Comparison of ENCODE assay signal across 21 cellular contexts in genomic region chr13:97852181-97852874, GRCh38.
DNase-seq lines count a peak whose midpoint lies in the region; ATAC-seq, FAIRE-seq and TF ChIP-seq lines count a peak whose summit lies in the region.
"Had no signal": no experiment of that assay in that cellular context is flagged by ENCODE, and none has a peak within 500 bp of the region (broad histone marks: within the 10 kb centered on the region; RNA-seq: fewer than 3 reads in every experiment).

No MANE protein-coding gene starts in this region.

- no peak for TF ChIP-seq CTCF in astrocyte (IDR thresholded peaks at IDR 0.05; ENCODE audit: insufficient read depth, low read depth, low read length)
- TF ChIP-seq CTCF in kidney (IDR thresholded peaks at IDR 0.05; ENCODE audit: borderline replicate concordance, extremely low read depth, insufficient read depth) = no peak

- ATAC-seq in GM18868 (IDR thresholded peaks at IDR 0.05; ENCODE audit: unreplicated experiment) = no peak
- ATAC-seq: HCT116 had no signal

- H3K9ac ChIP-seq in astrocyte (ENCODE audit: low read length) = no peak overlapping the region
- H3K9ac ChIP-seq in kidney (ENCODE audit: low read length in 2 of 2) = no peak overlapping the region
- H3K9ac ChIP-seq: BLaER1 treated with 17β-estradiol and CSF1 and Interleukin-3, amounts not matched to agents 10 nM and 100 nM had no signal

- no peak overlapping the region for H3K4me3 Mint-ChIP-seq in astrocyte (ENCODE audit: unreplicated experiment)
- H3K4me3 Mint-ChIP-seq: CD14-positive monocyte; CD4-positive, alpha-beta T cell; CD8-positive, alpha-beta memory T cell; H9; HFFc6 had no signal

- H3K27me3 ChIP-seq in astrocyte (ENCODE audit: insufficient read depth, low read length) = no peaks in the 10 kb centered on the region
- no peaks in the 10 kb centered on the region for H3K27me3 ChIP-seq in H7 (ENCODE audit: control insufficient read depth, insufficient read depth, low read length)
- H3K27me3 ChIP-seq: BLaER1 treated with 17β-estradiol and CSF1 and Interleukin-3, amounts not matched to agents 10 nM and 100 nM had no signal

- in situ Hi-C loops in ACHN (cut with HindIII; ENCODE audit: low pct_ligation_motif_present, low pct_unique_long_range_greater_than_20kb, low sequenced_read_pairs) = no loop called here

- H2AFZ ChIP-seq in astrocyte (ENCODE audit: low read depth, low read length) = no peak overlapping the region

- DNase-seq in ACHN = peak; percentile 9
- no peak for DNase-seq in astrocyte (ENCODE audit: low read depth)
- DNase-seq in kidney tubule cell (ENCODE audit: low spot score) = peak; percentile 51
- no peak for DNase-seq in H7
- no peak for DNase-seq in kidney
- DNase-seq: AML-193; BE2C; CD4-positive, alpha-beta T cell; CD8-positive, alpha-beta memory T cell; DMS53; DMS79 treated with DMSO at 0.1 percent for 48 hours; GF-D8; GOT3; H9; HFFc6 had no signal

- H3K4me3 ChIP-seq in astrocyte (ENCODE audit: insufficient read depth, low read depth, low read length) (no peak overlapping the region), H7 (ENCODE audit: insufficient read depth, low read depth, low read length) (no peak overlapping the region), kidney (ENCODE audit: low read length in 2 of 2) (no peak overlapping the region)
- H3K4me3 ChIP-seq: BLaER1 treated with 17β-estradiol and CSF1 and Interleukin-3, amounts not matched to agents 10 nM and 100 nM had no signal

- no peaks in the 10 kb centered on the region for H3K79me2 ChIP-seq in astrocyte (ENCODE audit: insufficient read depth, low read length)

- FAIRE-seq in astrocyte (lab: Jason Lieb, UNC) (peak; percentile 54), kidney (lab: Jason Lieb, UNC) (no peak)
- FAIRE-seq: GM12891, GM18507 had no signal

- H3K27me3 Mint-ChIP-seq in astrocyte (ENCODE audit: low read depth, unreplicated experiment) = no peaks in the 10 kb centered on the region

- H3K9me3 Mint-ChIP-seq in astrocyte (ENCODE audit: unreplicated experiment) = peaks cover 5% of the 10 kb centered on the region
- H3K9me3 Mint-ChIP-seq: CD4-positive, alpha-beta T cell; CD8-positive, alpha-beta memory T cell; H9; HFFc6 had no signal

- no peaks in the 10 kb centered on the region for H4K20me1 ChIP-seq in astrocyte (ENCODE audit: insufficient read depth, low read length)

- H3K4me1 ChIP-seq in astrocyte (ENCODE audit: insufficient read depth, low read length) (peaks cover 10% of the 10 kb centered on the region), kidney (ENCODE audit: control insufficient read depth in 1 of 2, insufficient read depth in 1 of 2, low read depth in 1 of 2, low read length in 2 of 2) (peaks cover 0 to 10% of the 10 kb centered on the region in 2 donors)

- no peaks in the 10 kb centered on the region for H3K36me3 ChIP-seq in astrocyte (ENCODE audit: insufficient read depth, low read length)
- H3K36me3 ChIP-seq in H7 (replicated peaks; ENCODE audit: control insufficient read depth, insufficient read depth, low read length) = no peaks in the 10 kb centered on the region
- H3K36me3 ChIP-seq in kidney (ENCODE audit: control insufficient read depth in 1 of 2, insufficient read depth in 2 of 2, low read length in 2 of 2) = no peaks in the 10 kb centered on the region
- H3K36me3 ChIP-seq: BE2C; BLaER1 treated with 17β-estradiol and CSF1 and Interleukin-3, amounts not matched to agents 10 nM and 100 nM had no signal

- no peak overlapping the region for H3K27ac ChIP-seq in astrocyte (ENCODE audit: low read depth, low read length)
- no peak overlapping the region for H3K27ac ChIP-seq in kidney (ENCODE audit: low read depth in 2 of 2, low read length in 2 of 2)

- intact Hi-C loops in kidney (cut with DNase I) = no loop called here

- no peak overlapping the region for H3K27ac Mint-ChIP-seq in astrocyte (ENCODE audit: unreplicated experiment)
- H3K27ac Mint-ChIP-seq: CD14-positive monocyte; CD4-positive, alpha-beta T cell; CD8-positive, alpha-beta memory T cell; H9 had no signal

- H3K4me2 ChIP-seq in astrocyte (ENCODE audit: low read length) = no peak overlapping the region

- no peaks in the 10 kb centered on the region for H3K36me3 Mint-ChIP-seq in astrocyte (ENCODE audit: low read depth, unreplicated experiment)
- H3K36me3 Mint-ChIP-seq: CD14-positive monocyte; CD8-positive, alpha-beta memory T cell had no signal

- H3K4me1 Mint-ChIP-seq in astrocyte (ENCODE audit: low read depth, unreplicated experiment) = peaks cover 8% of the 10 kb centered on the region

- H3K9me3 ChIP-seq in astrocyte (ENCODE audit: insufficient read depth, low read depth, low read length) (no peaks in the 10 kb centered on the region), kidney (ENCODE audit: control insufficient read depth in 1 of 2, low read length in 2 of 2) (no peaks in the 10 kb centered on the region)
- H3K9me3 ChIP-seq: BE2C; BLaER1 treated with 17β-estradiol and CSF1 and Interleukin-3, amounts not matched to agents 10 nM and 100 nM had no signal

Comparison
In these comparisons a context has a peak if more than half of its experiments do, and no peak if none do; other contexts are left out.
1. DNase-seq: peak in ACHN (single experiment) and kidney tubule cell (single experiment); none in astrocyte (single experiment), H7 (single experiment) and kidney (single experiment).